8 cellular contexts compared by ENCODE assay signal in the genomic region with DNA sequence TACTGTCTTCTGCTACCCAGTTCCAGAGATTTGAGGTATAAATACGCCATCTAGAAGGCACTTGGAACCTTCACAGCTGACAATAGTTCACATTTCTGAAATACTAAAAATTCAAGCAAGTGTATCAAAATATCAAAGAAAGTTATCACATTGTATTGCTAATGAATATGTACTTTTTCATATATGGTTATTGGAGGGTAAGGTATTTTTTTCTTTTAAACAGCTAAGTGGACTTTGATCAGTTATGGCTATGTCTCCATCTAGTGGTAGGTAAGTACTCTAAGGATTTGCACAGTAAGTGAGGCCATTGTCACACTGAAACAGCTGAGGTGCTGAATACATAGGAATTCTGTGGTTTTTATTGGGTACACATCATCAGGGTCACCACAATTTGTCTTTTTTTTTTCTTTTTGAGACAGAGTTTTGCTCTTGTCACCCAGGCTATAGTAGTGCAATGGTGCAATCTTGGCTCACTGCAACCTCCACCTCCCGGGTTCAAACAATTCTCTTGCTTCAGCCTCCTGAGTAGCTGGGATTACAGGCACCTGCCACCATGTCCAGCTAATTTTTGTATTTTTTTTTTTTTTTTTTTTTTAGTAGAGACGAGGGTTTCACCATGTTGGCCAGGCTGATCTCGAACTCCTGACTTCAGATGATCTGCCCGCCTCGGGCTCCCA. TPM values are rescaled to one million over a fixed set of nuclear protein-coding genes. Genes with fewer than 3 reads are reported as not detected.
DNase-seq lines count a peak whose midpoint lies in the region; ATAC-seq, FAIRE-seq and TF ChIP-seq lines count a peak whose summit lies in the region.

No MANE protein-coding gene starts in this region.

- H3K9ac ChIP-seq in KMS-11 = no peak overlapping the region

- H3K4me3 ChIP-seq in KMS-11 (IDR thresholded peaks at IDR 0.05; ENCODE audit: insufficient read depth, low read depth, low read length) (no peak overlapping the region), OCI-LY7 (ENCODE audit: low read depth, low read length, poor library complexity, severe bottlenecking) (no peak overlapping the region), right lobe of liver (no peak overlapping the region), vagina (no peak overlapping the region)

- POLR2A ChIA-PET in OCI-LY7 (lab: Charles Lee) = interaction anchor here (0.6 to 1.3 kb wide), 2 partner anchors 112 to 236 kb away, joined by 3 to 4 read pairs; no protein-coding TSS in a partner anchor

- no peak overlapping the region for H3K27ac ChIP-seq in KMS-11
- H3K27ac ChIP-seq in OCI-LY7 (ENCODE audit: low read depth, low read length, poor library complexity, severe bottlenecking) = no peak overlapping the region
- no peak overlapping the region for H3K27ac ChIP-seq in right lobe of liver
- no peak overlapping the region for H3K27ac ChIP-seq in vagina

- H4K20me1 ChIP-seq in KMS-11 (ENCODE audit: insufficient read depth) (no peaks in the 10 kb centered on the region), OCI-LY7 (ENCODE audit: insufficient read depth, low read length) (no peaks in the 10 kb centered on the region)

- no peaks in the 10 kb centered on the region for H3K27me3 ChIP-seq in KMS-11 (ENCODE audit: insufficient read depth, low read depth)
- H3K27me3 ChIP-seq in right lobe of liver = no peaks in the 10 kb centered on the region
- no peaks in the 10 kb centered on the region for H3K27me3 ChIP-seq in vagina

- H3K4me2 ChIP-seq in KMS-11 (no peak overlapping the region; the same call in 1 of the 2 replicates), OCI-LY7 (ENCODE audit: low read length) (no peak overlapping the region)

- peak; percentile 76 for DNase-seq in A172 (ENCODE audit: low spot score)
- peak; percentile 78 for DNase-seq in OCI-LY7 (ENCODE audit: low spot score)
- DNase-seq in right lobe of liver = no peak
- no peak for DNase-seq in vagina (ENCODE audit: extremely low spot score in 2 of 2)
- DNase-seq in stimulated activated CD4-positive, alpha-beta T cell treated with anti-CD3 and anti-CD28 coated beads, Interleukin-2, amount 100 ng/mL, for 24 hours = no peak

- peak; percentile 88 to 92 (median 91) for ATAC-seq in right lobe of liver

- no peaks in the 10 kb centered on the region for H3K9me3 ChIP-seq in OCI-LY7 (ENCODE audit: low read length)
- no peaks in the 10 kb centered on the region for H3K9me3 ChIP-seq in right lobe of liver
- H3K9me3 ChIP-seq in vagina = no peaks in the 10 kb centered on the region

- H2AFZ ChIP-seq in KMS-11 (ENCODE audit: low read depth) (no peak overlapping the region), OCI-LY7 (ENCODE audit: low read length) (no peak overlapping the region)

- FAIRE-seq in colon (lab: Jason Lieb, UNC) = peak; percentile 28

- BruUV-seq in OCI-LY7 (replicated peaks; lab: Mats Ljungman, UMichigan) = no TSS peak

- TF ChIP-seq CTCF in GM12874 (IDR thresholded peaks at IDR 0.05; ENCODE audit: insufficient read depth, low read depth, low read length) (peak; percentile 56), KMS-11 (conservative IDR thresholded peaks at IDR 0.05; ENCODE audit: low read depth, low read length) (peak; percentile 92), OCI-LY7 (conservative IDR thresholded peaks at IDR 0.05; ENCODE audit: low read length) (peak; percentile 92), right lobe of liver (IDR thresholded peaks at IDR 0.05) (peak; percentile 80 to 86 (median 81)), vagina (IDR thresholded peaks at IDR 0.05) (peak; percentile 22 to 61 (median 50))

- TF ChIP-seq POLR2A in right lobe of liver (IDR thresholded peaks at IDR 0.05) = no peak
- TF ChIP-seq POLR2A in vagina (IDR thresholded peaks at IDR 0.05) = no peak

- no peaks in the 10 kb centered on the region for H3K36me3 ChIP-seq in KMS-11 (ENCODE audit: insufficient read depth)
- no peaks in the 10 kb centered on the region for H3K36me3 ChIP-seq in OCI-LY7 (ENCODE audit: insufficient read depth, low read length)
- no peaks in the 10 kb centered on the region for H3K36me3 ChIP-seq in right lobe of liver
- no peaks in the 10 kb centered on the region for H3K36me3 ChIP-seq in vagina

- intact Hi-C loops in OCI-LY7 (cut with micrococcal nuclease; ENCODE audit: unreplicated experiment) (loop anchor here (1.0 to 2.0 kb wide), 4 partner anchors 50 to 321 kb away; a partner anchor contains a TSS), right lobe of liver (cut with DNase I) (no loop called here), vagina (cut with DNase I) (no loop called here)

- H3K79me2 ChIP-seq in KMS-11 (ENCODE audit: insufficient read depth, low read depth) (no peaks in the 10 kb centered on the region), OCI-LY7 (ENCODE audit: insufficient read depth, low read depth, low read length) (no peaks in the 10 kb centered on the region)

- CTCF ChIA-PET in OCI-LY7 (lab: Charles Lee; ENCODE audit: unreplicated experiment) = no interaction called here

- WGBS in right lobe of liver (ENCODE audit: insufficient coverage, low coverage, low lambda C conversion rate, missing lambda C conversion rate) = 79% methylated on average over 6 of the region's 6 CpGs

- H3K9me2 ChIP-seq in OCI-LY7 (ENCODE audit: insufficient read depth, low read length) = no peaks in the 10 kb centered on the region

- peaks cover 7% of the 10 kb centered on the region for H3K4me1 ChIP-seq in KMS-11 (ENCODE audit: low read depth, poor library complexity, severe bottlenecking)
- H3K4me1 ChIP-seq in OCI-LY7 (ENCODE audit: insufficient read depth, low read length, poor library complexity, severe bottlenecking) = no peaks in the 10 kb centered on the region
- H3K4me1 ChIP-seq in right lobe of liver = peaks cover 0 to 12% (median 6%) of the 10 kb centered on the region in 4 donors
- H3K4me1 ChIP-seq in vagina = no peaks in the 10 kb centered on the region

RNA-seq across cellular contexts. Expression of a gene that starts 49.1 kb away (rescaled TPM):
- 0.02 TPM in 1 of 2 replicates, not detected in the other for total RNA-seq in A172 (2014; rRNA removed; shearing (Covaris generic))
- 3.7 and 4.4 TPM in 2 replicates for total RNA-seq in OCI-LY7 (2014; rRNA removed; shearing (Covaris generic))
- total RNA-seq in OCI-LY7 (2022) (11.7 and 13.5 TPM in 2 replicates), right lobe of liver (under 1 TPM in 1 of 6 experiments, not detected in 5; 0.07 TPM), vagina (not detected)

Comparison
In these comparisons a context has a peak if more than half of its experiments do, and no peak if none do; other contexts are left out.
1. DNase-seq: peak in A172 (single experiment) and OCI-LY7 (single experiment); none in right lobe of liver (0 of 3), vagina (0 of 2) and stimulated activated CD4-positive, alpha-beta T cell treated with anti-CD3 and anti-CD28 coated beads, Interleukin-2, amount 100 ng/mL, for 24 hours (0 of 2).
2. Peak in every context shown above with its lines, with median percentiles within 50 percentile points of each other: CTCF ChIP-seq.